ENCODE assay signal across 9 cellular contexts in genomic region chr4:101191302-101192098, GRCh38.
DNase-seq lines count a peak whose midpoint lies in the region; ATAC-seq and TF ChIP-seq lines count a peak whose summit lies in the region.
"Had no signal": no experiment of that assay in that cellular context is flagged by ENCODE, and none has a peak within 500 bp of the region (broad histone marks: within the 10 kb centered on the region; RNA-seq: fewer than 3 reads in every experiment).

No MANE protein-coding gene starts in this region.

- H3K9ac ChIP-seq in trophoblast cell (ENCODE audit: low read length): no peak overlapping the region

- H3K79me1 ChIP-seq in trophoblast cell (ENCODE audit: low read length): no peaks in the 10 kb centered on the region

- H3K36me3 ChIP-seq in BE2C: no peaks in the 10 kb centered on the region; the same call in 1 of the 2 replicates
- no peaks in the 10 kb centered on the region; the same call in 1 of the 2 replicates for H3K36me3 ChIP-seq in WERI-Rb-1
- no peaks in the 10 kb centered on the region for H3K36me3 ChIP-seq in cardiac muscle cell
- no peaks in the 10 kb centered on the region for H3K36me3 ChIP-seq in trophoblast cell (ENCODE audit: control insufficient read depth in 1 of 2, insufficient read depth in 2 of 2, low read length in 2 of 2)

- H4K12ac ChIP-seq in trophoblast cell (ENCODE audit: low read depth, low read length): no peak overlapping the region

- no peak overlapping the region for H3K18ac ChIP-seq in trophoblast cell (ENCODE audit: low read length)

- no peak overlapping the region for H2BK120ac ChIP-seq in trophoblast cell (ENCODE audit: insufficient read depth, low read length, poor library complexity)

- no peak overlapping the region for H2AFZ ChIP-seq in trophoblast cell (ENCODE audit: insufficient read depth, low read length, poor library complexity)

- H3K4ac ChIP-seq in trophoblast cell (ENCODE audit: low read depth, low read length): no peak overlapping the region

- WGBS in trophoblast cell (ENCODE audit: extremely low coverage, insufficient coverage, insufficient read length): no CpG with 5 or more reads among the region's 4 CpGs

- H3K79me2 ChIP-seq in trophoblast cell (ENCODE audit: control insufficient read depth, insufficient read depth, low read length, poor library complexity): no peaks in the 10 kb centered on the region

- H3K4me3 ChIP-seq in BE2C (ENCODE audit: low read depth, low read length): no peak overlapping the region
- H3K4me3 ChIP-seq in WERI-Rb-1 (ENCODE audit: low read depth, low read length): no peak overlapping the region
- no peak overlapping the region for H3K4me3 ChIP-seq in cardiac muscle cell
- H3K4me3 ChIP-seq in trophoblast cell (ENCODE audit: low read depth, low read length): peak overlapping the region; percentile 50

- H2AK5ac ChIP-seq in trophoblast cell (ENCODE audit: low read length): no peak overlapping the region

- DNase-seq in BE2C (peak; percentile 87), WERI-Rb-1 (peak; percentile 50), cardiac muscle cell (ENCODE audit: low read depth in 1 of 2, low spot score in 1 of 2) (peak in 1 of 2 donors; percentile 96), trophoblast cell (no peak)
- no peak for DNase-seq in activated CD4-positive, alpha-beta T cell treated with anti-CD3 and anti-CD28 coated beads for 48 hours
- no peak for DNase-seq in activated CD4-positive, alpha-beta T cell treated with anti-CD3 and anti-CD28 coated beads, Interleukin-2, amount 50 U/mL, for 48 hours
- DNase-seq: MM.1S had no signal

- no peak overlapping the region for H4K91ac ChIP-seq in trophoblast cell (ENCODE audit: low read depth, low read length)

- H2BK12ac ChIP-seq in trophoblast cell (ENCODE audit: low read length): no peak overlapping the region

- no peak overlapping the region for H3K23ac ChIP-seq in trophoblast cell (ENCODE audit: low read length)

- no peak overlapping the region for H3K4me2 ChIP-seq in trophoblast cell (ENCODE audit: low read length)

- no peaks in the 10 kb centered on the region for H3K9me3 ChIP-seq in BE2C
- H3K9me3 ChIP-seq in WERI-Rb-1 (ENCODE audit: severe bottlenecking): no peaks in the 10 kb centered on the region
- no peaks in the 10 kb centered on the region for H3K9me3 ChIP-seq in cardiac muscle cell (ENCODE audit: low read depth)
- H3K9me3 ChIP-seq in trophoblast cell (ENCODE audit: insufficient read depth, low read depth, low read length): no peaks in the 10 kb centered on the region

- H3K4me1 ChIP-seq in BE2C (peaks cover 18% of the 10 kb centered on the region), cardiac muscle cell (ENCODE audit: low read depth) (no peaks in the 10 kb centered on the region), trophoblast cell (ENCODE audit: control insufficient read depth in 1 of 2, insufficient read depth in 2 of 2, low read length in 2 of 2) (no peaks in the 10 kb centered on the region)

- ATAC-seq in GM18861 (IDR thresholded peaks at IDR 0.05; ENCODE audit: unreplicated experiment) (no peak), GM21360 (IDR thresholded peaks at IDR 0.05; ENCODE audit: unreplicated experiment) (no peak)

- H3K14ac ChIP-seq in trophoblast cell (ENCODE audit: low read length): no peak overlapping the region

- TF ChIP-seq CTCF in BE2C (IDR thresholded peaks at IDR 0.05; ENCODE audit: low read depth, low read length) (no peak), WERI-Rb-1 (IDR thresholded peaks at IDR 0.05; ENCODE audit: low read depth, low read length) (no peak), cardiac muscle cell (IDR thresholded peaks at IDR 0.05; ENCODE audit: low read depth, low read length) (no peak)

- no peak overlapping the region for H4K8ac ChIP-seq in trophoblast cell (ENCODE audit: low read depth, low read length)

- H3K27me3 ChIP-seq in BE2C: no peaks in the 10 kb centered on the region
- H3K27me3 ChIP-seq in WERI-Rb-1 (ENCODE audit: insufficient read depth, low read depth, severe bottlenecking): no peaks in the 10 kb centered on the region
- H3K27me3 ChIP-seq in cardiac muscle cell: no peaks in the 10 kb centered on the region
- no peaks in the 10 kb centered on the region for H3K27me3 ChIP-seq in trophoblast cell (ENCODE audit: insufficient read depth, low read length)

- H2BK5ac ChIP-seq in trophoblast cell (ENCODE audit: low read depth, low read length, poor library complexity): no peak overlapping the region

- H3K27ac ChIP-seq in WERI-Rb-1 (no peak overlapping the region), cardiac muscle cell (peak overlapping the region; percentile 55), trophoblast cell (ENCODE audit: low read depth, low read length) (no peak overlapping the region)

Comparison
In these comparisons a context has a peak if more than half of its experiments do, and no peak if none do; other contexts are left out.
1. DNase-seq: peak in BE2C (single experiment) and WERI-Rb-1 (single experiment); none in trophoblast cell (0 of 2), activated CD4-positive, alpha-beta T cell treated with anti-CD3 and anti-CD28 coated beads for 48 hours (single experiment) and activated CD4-positive, alpha-beta T cell treated with anti-CD3 and anti-CD28 coated beads, Interleukin-2, amount 50 U/mL, for 48 hours (0 of 2).